In genomic region chr2:74599676-74600075, GRCh38 we compare ENCODE assay signal across 19 cellular contexts. TPM values are rescaled to one million over a fixed set of nuclear protein-coding genes. Genes with fewer than 3 reads are reported as not detected.
DNase-seq lines count a peak whose midpoint lies in the region; ATAC-seq and TF ChIP-seq lines count a peak whose summit lies in the region.
"Had no signal": no experiment of that assay in that cellular context is flagged by ENCODE, and none has a peak within 500 bp of the region (broad histone marks: within the 10 kb centered on the region; RNA-seq: fewer than 3 reads in every experiment).

No MANE protein-coding gene starts in this region.

- 47 to 56% methylated on average over 3 of the region's 3 CpGs for WGBS in lower leg skin, 2 donors

- TF ChIP-seq CTCF in activated B cell treated with CpG ODN at 0.5 μM for 24 hours (IDR thresholded peaks at IDR 0.05) (no peak), lower leg skin (IDR thresholded peaks at IDR 0.05) (no peak)

- peak; percentile 50 for DNase-seq in KBM-7
- DNase-seq in NAMALWA (ENCODE audit: low spot score): peak; percentile 40
- DNase-seq in activated B cell treated with CpG ODN at 0.5 μM for 24 hours: no peak
- peak; percentile 11 for DNase-seq in naive B cell
- DNase-seq in effector memory CD4-positive, alpha-beta T cell: no peak
- DNase-seq in NCI-H128 (lab: John Stamatoyannopoulos, UW; ENCODE audit: unreplicated experiment): no peak
- no peak for DNase-seq in NOMO-1 treated with dmso at 0.1 percent for 144 hours (lab: John Stamatoyannopoulos, UW; ENCODE audit: unreplicated experiment)
- DNase-seq in lower leg skin (ENCODE audit: low spot score in 2 of 2): no peak
- DNase-seq: ACHN; Caco-2; CD4-positive, alpha-beta T cell; DMS79 treated with DMSO at 0.1 percent for 48 hours; GF-D8; GOT3; H7; HFFc6 had no signal

- TF ChIP-seq POLR2A in lower leg skin (IDR thresholded peaks at IDR 0.05): no peak

- H3K27me3 ChIP-seq in effector memory CD4-positive, alpha-beta T cell (replicated peaks; ENCODE audit: control insufficient read depth, insufficient read depth, low read length, poor library complexity, severe bottlenecking): no peaks in the 10 kb centered on the region

- no peaks in the 10 kb centered on the region for H3K9me3 Mint-ChIP-seq in activated B cell treated with CpG ODN at 0.5 μM for 24 hours
- no peaks in the 10 kb centered on the region for H3K9me3 Mint-ChIP-seq in naive B cell
- H3K9me3 Mint-ChIP-seq: CD4-positive, alpha-beta T cell; HFFc6 had no signal

- H3K4me1 ChIP-seq in effector memory CD4-positive, alpha-beta T cell (ENCODE audit: control insufficient read depth, insufficient read depth, low read length, poor library complexity, severe bottlenecking): no peaks in the 10 kb centered on the region
- H3K4me1 ChIP-seq: Caco-2 had no signal

- no peak overlapping the region for H3K27ac ChIP-seq in effector memory CD4-positive, alpha-beta T cell (ENCODE audit: insufficient read depth, low read length, poor library complexity, severe bottlenecking)
- H3K27ac ChIP-seq: C4-2B, HL-60 had no signal

- H3K36me3 ChIP-seq in effector memory CD4-positive, alpha-beta T cell (ENCODE audit: control insufficient read depth, insufficient read depth, low read length): no peaks in the 10 kb centered on the region

- POLR2A ChIA-PET in activated B cell treated with CpG ODN at 0.5 μM for 24 hours (lab: Charles Lee): interaction anchor here (0.7 kb wide), 1 partner anchor 22 kb away, joined by 3 read pairs; no protein-coding TSS in a partner anchor

- H3K4me1 Mint-ChIP-seq in activated B cell treated with CpG ODN at 0.5 μM for 24 hours (peaks cover 5% of the 10 kb centered on the region), naive B cell (peaks cover 5 to 8% (median 8%) of the 10 kb centered on the region in 3 donors)

- no peaks in the 10 kb centered on the region for H3K36me3 Mint-ChIP-seq in activated B cell treated with CpG ODN at 0.5 μM for 24 hours (ENCODE audit: low read depth)
- no peaks in the 10 kb centered on the region for H3K36me3 Mint-ChIP-seq in naive B cell

- no peak overlapping the region for H3K27ac Mint-ChIP-seq in activated B cell treated with CpG ODN at 0.5 μM for 24 hours
- H3K27ac Mint-ChIP-seq in naive B cell: no peak overlapping the region
- H3K27ac Mint-ChIP-seq: CD4-positive, alpha-beta T cell; HFFc6 had no signal

- in situ Hi-C loops in KBM-7 (cut with MboI; ENCODE audit: low pct_unique_long_range_greater_than_20kb, low sequenced_read_pairs): loop anchor here (10.0 kb wide), 1 partner anchor 115 kb away; the partner anchor contains the start of genes CCDC142 and TTC31

- CTCF ChIA-PET in activated B cell treated with CpG ODN at 0.5 μM for 24 hours (lab: Charles Lee): no interaction called here

- no peak overlapping the region for H3K4me3 Mint-ChIP-seq in activated B cell treated with CpG ODN at 0.5 μM for 24 hours
- no peak overlapping the region for H3K4me3 Mint-ChIP-seq in naive B cell
- H3K4me3 Mint-ChIP-seq: CD4-positive, alpha-beta T cell; HFFc6 had no signal

- peaks cover 27% of the 10 kb centered on the region for H3K27me3 Mint-ChIP-seq in activated B cell treated with CpG ODN at 0.5 μM for 24 hours
- H3K27me3 Mint-ChIP-seq in naive B cell: peaks cover 11 to 41% (median 36%) of the 10 kb centered on the region in 3 donors

- ATAC-seq in activated B cell treated with CpG ODN at 0.5 μM for 24 hours (ENCODE audit: low read depth) (peak; percentile 71), naive B cell (ENCODE audit: low read depth in 2 of 2) (peak; percentile 87 to 96)
- ATAC-seq: HCT116 had no signal

- intact Hi-C loops in activated B cell treated with CpG ODN at 0.5 μM for 24 hours (cut with micrococcal nuclease) (loop anchor here (5.0 kb wide), 1 partner anchor 273 kb away; no protein-coding TSS in a partner anchor), lower leg skin (cut with DNase I; ENCODE audit: low total_unique reads) (no loop called here)

- H3K4me3 ChIP-seq in effector memory CD4-positive, alpha-beta T cell (ENCODE audit: insufficient read depth, low read depth, low read length, poor library complexity, severe bottlenecking): no peak overlapping the region
- no peak overlapping the region for H3K4me3 ChIP-seq in lower leg skin (ENCODE audit: low read depth, poor library complexity, severe bottlenecking)

- H3K9me3 ChIP-seq in effector memory CD4-positive, alpha-beta T cell (ENCODE audit: control insufficient read depth, low read length): no peaks in the 10 kb centered on the region
- H3K9me3 ChIP-seq: Caco-2 had no signal

RNA-seq across cellular contexts. Expression of gene DOK1, which starts 45.2 kb away (rescaled TPM):
- 33.8 and 35.1 TPM in 2 replicates for total RNA-seq in activated B cell treated with CpG ODN at 0.5 μM for 24 hours
- 10 to 100 TPM; 21.2 to 44.1 (median 34.3) TPM for polyA plus RNA-seq in naive B cell (ENCODE audit: low read depth in 6 of 6)
- total RNA-seq in lower leg skin: 1 to 10 TPM; 3.8 to 7.2 (median 4.7) TPM

RNA-seq across cellular contexts. Expression of gene LOXL3, which starts 45.9 kb away (rescaled TPM):
- 1.4 and 2.3 TPM in 2 replicates for total RNA-seq in activated B cell treated with CpG ODN at 0.5 μM for 24 hours
- polyA plus RNA-seq in naive B cell (ENCODE audit: low read depth in 6 of 6): under 1 TPM in 2 of 6 donors, not detected in 4; 0.25 to 0.29 TPM
- total RNA-seq in lower leg skin: 1 to 10 TPM in 3 of 4 donors, under 1 TPM in 1; 0.17 to 2.5 (median 1.4) TPM

RNA-seq across cellular contexts. Expression of gene M1AP, which starts 48.5 kb away (rescaled TPM):
- not detected in 2 replicates for total RNA-seq in activated B cell treated with CpG ODN at 0.5 μM for 24 hours
- not detected for polyA plus RNA-seq in naive B cell (ENCODE audit: low read depth in 6 of 6)
- total RNA-seq in lower leg skin: 1 to 10 TPM in 1 of 4 donors, under 1 TPM in 2, not detected in 1; 0.38 to 2.7 (median 0.52) TPM
- total RNA-seq: Caco-2; CD4-positive, alpha-beta T cell had no signal

RNA-seq across cellular contexts. Expression of gene SEMA4F, which starts 54.4 kb away (rescaled TPM):
- total RNA-seq in activated B cell treated with CpG ODN at 0.5 μM for 24 hours (10.2 and 11.6 TPM in 2 replicates), lower leg skin (1 to 10 TPM; 1.6 to 4.5 (median 3.4) TPM)
- polyA plus RNA-seq in naive B cell (ENCODE audit: low read depth in 6 of 6): 1 to 10 TPM; 4.3 to 8.5 (median 5.4) TPM

Comparison
In these comparisons a context has a peak if more than half of its experiments do, and no peak if none do; other contexts are left out.
1. DNase-seq: peak in KBM-7 (single experiment), NAMALWA (single experiment) and naive B cell (single experiment); none in activated B cell treated with CpG ODN at 0.5 μM for 24 hours (single experiment), effector memory CD4-positive, alpha-beta T cell (0 of 3), NCI-H128 (single experiment), NOMO-1 treated with dmso at 0.1 percent for 144 hours (single experiment) and lower leg skin (0 of 2).